ENCODE assay signal across 25 cellular contexts in genomic region chr6:1103945-1104623, GRCh38.
DNase-seq lines count a peak whose midpoint lies in the region; ATAC-seq and TF ChIP-seq lines count a peak whose summit lies in the region.
"Had no signal": no experiment of that assay in that cellular context is flagged by ENCODE, and none has a peak within 500 bp of the region (broad histone marks: within the 10 kb centered on the region; RNA-seq: fewer than 3 reads in every experiment).

No MANE protein-coding gene starts in this region.

- H3K4me1 Mint-ChIP-seq in neural crest cell (peaks cover 11% of the 10 kb centered on the region), T-cell (no peaks in the 10 kb centered on the region)
- H3K4me1 Mint-ChIP-seq: activated naive CD4-positive, alpha-beta T cell treated with anti-CD3 and anti-CD28 coated beads, Interleukin-2, amount 50 U/mL, for 24 hours; naive thymus-derived CD4-positive, alpha-beta T cell had no signal

- H3K9me3 Mint-ChIP-seq in neural crest cell (no peaks in the 10 kb centered on the region), T-cell (peaks cover 0 to 2% (median 0%) of the 10 kb centered on the region in 3 donors)
- H3K9me3 Mint-ChIP-seq: activated naive CD4-positive, alpha-beta T cell treated with anti-CD3 and anti-CD28 coated beads, Interleukin-2, amount 50 U/mL, for 24 hours; activated T-helper 2 cell treated with anti-CD3 and anti-CD28 coated beads, Interferon-gamma antibody, Interleukin-2, Interleukin-4, amounts not matched to agents 10 μg/mL and 5 μg/mL and 100 μg/mL, durations not matched to agents 14 hours and 24 hours and 36 hours had no signal

- ATAC-seq in GM21526 (IDR thresholded peaks at IDR 0.05; ENCODE audit: low FRiP score, unreplicated experiment) (no peak), HG02763 (IDR thresholded peaks at IDR 0.05; ENCODE audit: unreplicated experiment) (no peak), T-cell (replicated peaks in 1 of 4) (no peak)
- ATAC-seq: activated CD8-positive, alpha-beta T cell treated with anti-CD3 and anti-CD28 coated beads, Interleukin-2, amount 10 ng/mL, durations not matched to agents 7 days and 5 days; naive thymus-derived CD4-positive, alpha-beta T cell had no signal

- DNase-seq in EH (ENCODE audit: low read depth) (peak; percentile 60), HEK293T (ENCODE audit: extremely low spot score) (peak; percentile 18), dedifferentiated amniotic fluid mesenchymal stem cell (ENCODE audit: extremely low spot score) (peak; percentile 23), neural crest cell (ENCODE audit: low read depth, low spot score) (no peak), T-cell (no peak), NCI-H69 (lab: John Stamatoyannopoulos, UW) (no peak)
- DNase-seq: ACHN; activated CD4-positive, alpha-beta T cell treated with anti-CD3 and anti-CD28 coated beads for 1 hour; activated CD8-positive, alpha-beta T cell treated with anti-CD3 and anti-CD28 coated beads, Interleukin-2, amount 10 ng/mL, durations not matched to agents 7 days and 5 days; dermis blood vessel endothelial cell; DMS79 treated with DMSO at 0.1 percent for 48 hours; hippocampal formation; midbrain; naive thymus-derived CD4-positive, alpha-beta T cell; NCI-H1092 treated with DMSO at 0.1 percent for 48 hours; NCI-H2081; NCI-H2227 treated with DMSO at 0.1 percent for 48 hours; NCI-H774; occipital lobe; stimulated activated CD4-positive, alpha-beta T cell treated with anti-CD3 and anti-CD28 coated beads, Interleukin-2, amount 100 ng/mL, for 24 hours; transverse colon had no signal

- CTCF ChIA-PET in HEK293T (lab: Yijun Ruan, JAX), result interaction anchor here (0.6 to 0.9 kb wide), 2 partner anchors 191 to 295 kb away, joined by 3 read pairs; no protein-coding TSS in a partner anchor
- CTCF ChIA-PET in T-cell (lab: Charles Lee), result no interaction called here

- H3K27me3 Mint-ChIP-seq in neural crest cell (ENCODE audit: low read depth) (peaks cover 50% of the 10 kb centered on the region), T-cell (peaks cover 28 to 38% of the 10 kb centered on the region in 2 donors)

- POLR2A ChIA-PET in HEK293T (lab: Yijun Ruan, JAX), result no interaction called here
- POLR2A ChIA-PET in T-cell (lab: Charles Lee), result no interaction called here

- H3K36me3 Mint-ChIP-seq in neural crest cell (ENCODE audit: low read depth) (no peaks in the 10 kb centered on the region), T-cell (no peaks in the 10 kb centered on the region)
- H3K36me3 Mint-ChIP-seq: activated naive CD4-positive, alpha-beta T cell treated with anti-CD3 and anti-CD28 coated beads, Interleukin-2, amount 50 U/mL, for 24 hours; naive thymus-derived CD4-positive, alpha-beta T cell had no signal

- H3K27ac Mint-ChIP-seq in neural crest cell (ENCODE audit: unreplicated experiment) (no peak overlapping the region), T-cell (no peak overlapping the region)
- H3K27ac Mint-ChIP-seq: activated CD8-positive, alpha-beta T cell treated with anti-CD3 and anti-CD28 coated beads, Interleukin-2, amount 10 ng/mL, durations not matched to agents 7 days and 5 days; activated naive CD4-positive, alpha-beta T cell treated with anti-CD3 and anti-CD28 coated beads, Interleukin-2, amount 50 U/mL, for 24 hours; activated T-helper 2 cell treated with anti-CD3 and anti-CD28 coated beads, Interferon-gamma antibody, Interleukin-2, Interleukin-4, amounts not matched to agents 10 μg/mL and 5 μg/mL and 100 μg/mL, durations not matched to agents 14 hours and 24 hours and 36 hours; naive thymus-derived CD4-positive, alpha-beta T cell had no signal

- no peak for TF ChIP-seq CTCF in neural crest cell (conservative IDR thresholded peaks at IDR 0.05)

- peak overlapping the region; percentile 21 for H3K4me3 Mint-ChIP-seq in neural crest cell
- no peak overlapping the region for H3K4me3 Mint-ChIP-seq in T-cell
- H3K4me3 Mint-ChIP-seq: activated CD8-positive, alpha-beta T cell treated with anti-CD3 and anti-CD28 coated beads, Interleukin-2, amount 10 ng/mL, durations not matched to agents 7 days and 5 days; activated naive CD4-positive, alpha-beta T cell treated with anti-CD3 and anti-CD28 coated beads, Interleukin-2, amount 50 U/mL, for 24 hours; naive thymus-derived CD4-positive, alpha-beta T cell had no signal

TF ChIP-seq in HEK293T, 16 proteins besides CTCF, POLR2A, EP300 and RAD21:
- TF ChIP-seq TARDBP (IDR thresholded peaks at IDR 0.05), result no peak
- no peak for TF ChIP-seq HDGF (IDR thresholded peaks at IDR 0.05; ENCODE audit: borderline replicate concordance)
- TF ChIP-seq PKNOX1 (IDR thresholded peaks at IDR 0.05), result peak; percentile 51; the same call in 1 of the 2 replicates
- peak; percentile 87 for TF ChIP-seq L3MBTL2 (conservative IDR thresholded peaks at IDR 0.05)
- no peak for TF ChIP-seq BHLHE40 (IDR thresholded peaks at IDR 0.05; ENCODE audit: borderline replicate concordance)
- no peak for TF ChIP-seq SP1 (IDR thresholded peaks at IDR 0.05)
- TF ChIP-seq FOXM1 (IDR thresholded peaks at IDR 0.05; ENCODE audit: borderline replicate concordance), result no peak

Comparison
In these comparisons a context has a peak if more than half of its experiments do, and no peak if none do; other contexts are left out.
1. DNase-seq: peak in EH (single experiment), HEK293T (single experiment) and dedifferentiated amniotic fluid mesenchymal stem cell (single experiment); none in neural crest cell (single experiment), T-cell (0 of 34) and NCI-H69 (single experiment).